ENCODE assay signal across 13 cellular contexts in the genomic region with DNA sequence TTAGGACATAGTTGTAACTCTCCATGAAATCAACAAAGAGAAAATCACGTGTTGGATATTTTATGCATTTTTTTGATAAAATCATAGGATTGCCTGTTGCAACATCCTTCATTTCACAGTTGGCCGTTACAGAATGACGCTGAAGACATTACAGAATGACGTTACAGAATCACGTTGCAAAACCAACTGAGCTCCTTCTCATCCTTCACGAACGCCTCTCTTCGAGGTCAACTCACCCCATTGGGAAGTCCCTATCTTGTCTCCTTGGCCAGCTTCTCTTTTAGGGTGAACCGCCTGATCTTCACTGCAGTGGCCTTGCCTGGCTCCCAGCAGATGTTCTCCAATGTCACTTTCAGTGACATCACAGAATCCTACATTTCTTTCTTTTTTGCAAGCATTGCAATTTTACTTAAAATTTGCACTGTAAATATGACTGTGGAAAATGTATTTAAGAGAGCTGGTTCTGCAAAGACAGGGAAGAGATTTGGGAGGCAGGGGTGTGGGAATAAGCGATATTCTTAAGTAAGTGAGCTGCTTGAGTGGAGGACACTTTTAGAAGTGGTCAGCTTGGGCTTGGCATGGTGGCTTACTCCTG. TPM values are rescaled to one million over a fixed set of nuclear protein-coding genes. Genes with fewer than 3 reads are reported as not detected.
A peak's percentile ranks its signal among the peaks of the same experiment; 100 is the strongest.
DNase-seq lines count a peak whose midpoint lies in the region; ATAC-seq and TF ChIP-seq lines count a peak whose summit lies in the region.
"Had no signal": no experiment of that assay in that cellular context is flagged by ENCODE, and none has a peak within 500 bp of the region (broad histone marks: within the 10 kb centered on the region; RNA-seq: fewer than 3 reads in every experiment).

No MANE protein-coding gene starts in this region.

- H3K27ac Mint-ChIP-seq in stimulated activated naive CD8-positive, alpha-beta T cell treated with anti-CD3 and anti-CD28 coated beads, Interleukin-15, amount 100 ng/mL, for 72 hours = peak overlapping the region; percentile 38 to 72
- H3K27ac Mint-ChIP-seq in type B pancreatic cell = no peak overlapping the region
- H3K27ac Mint-ChIP-seq: HFFc6 had no signal

- TF ChIP-seq CTCF in type B pancreatic cell (conservative IDR thresholded peaks at IDR 0.05) = no peak

- ATAC-seq in stimulated activated naive CD8-positive, alpha-beta T cell treated with anti-CD3 and anti-CD28 coated beads, Interleukin-15, amount 100 ng/mL, for 72 hours = no peak
- ATAC-seq in stimulated activated naive CD8-positive, alpha-beta T cell treated with anti-CD3 and anti-CD28 coated beads, Interleukin-15, Interleukin-2, amounts not matched to agents 100 U/mL and 50 U/mL, for 24 hours = no peak
- no peak for ATAC-seq in GM18868 (IDR thresholded peaks at IDR 0.05; ENCODE audit: unreplicated experiment)

- H3K27me3 Mint-ChIP-seq in stimulated activated naive CD8-positive, alpha-beta T cell treated with anti-CD3 and anti-CD28 coated beads, Interleukin-15, amount 100 ng/mL, for 72 hours = peaks cover 14% of the 10 kb centered on the region
- H3K27me3 Mint-ChIP-seq in type B pancreatic cell = no peaks in the 10 kb centered on the region

- H3K4me1 Mint-ChIP-seq in stimulated activated naive CD8-positive, alpha-beta T cell treated with anti-CD3 and anti-CD28 coated beads, Interleukin-15, amount 100 ng/mL, for 72 hours = no peaks in the 10 kb centered on the region
- peaks cover 4% of the 10 kb centered on the region for H3K4me1 Mint-ChIP-seq in type B pancreatic cell (ENCODE audit: unreplicated experiment)

- H3K4me3 Mint-ChIP-seq in stimulated activated naive CD8-positive, alpha-beta T cell treated with anti-CD3 and anti-CD28 coated beads, Interleukin-15, amount 100 ng/mL, for 72 hours = no peak overlapping the region
- no peak overlapping the region for H3K4me3 Mint-ChIP-seq in type B pancreatic cell
- H3K4me3 Mint-ChIP-seq: HFFc6 had no signal

- H3K9me3 Mint-ChIP-seq in stimulated activated naive CD8-positive, alpha-beta T cell treated with anti-CD3 and anti-CD28 coated beads, Interleukin-15, amount 100 ng/mL, for 72 hours = no peaks in the 10 kb centered on the region
- no peaks in the 10 kb centered on the region for H3K9me3 Mint-ChIP-seq in type B pancreatic cell
- H3K9me3 Mint-ChIP-seq: HFFc6 had no signal

- DNase-seq in stimulated activated naive CD8-positive, alpha-beta T cell treated with anti-CD3 and anti-CD28 coated beads, Interleukin-15, amount 100 ng/mL, for 72 hours = no peak
- no peak for DNase-seq in stimulated activated naive CD8-positive, alpha-beta T cell treated with anti-CD3 and anti-CD28 coated beads, Interleukin-15, Interleukin-2, amounts not matched to agents 100 U/mL and 50 U/mL, for 24 hours
- peak; percentile 37 for DNase-seq in type B pancreatic cell (ENCODE audit: extremely low spot score, unreplicated experiment)
- DNase-seq: HFFc6, NCI-H187 treated with DMSO at 0.1 percent for 48 hours, NCI-H446 treated with DMSO at 0.1 percent for 48 hours, Right ventricle myocardium superior, SK-N-SH had no signal

- no peaks in the 10 kb centered on the region for H3K36me3 Mint-ChIP-seq in type B pancreatic cell

RNA-seq across cellular contexts. Expression of gene KRTAP5-7, which starts 5.0 kb away (rescaled TPM):
- total RNA-seq in type B pancreatic cell (ENCODE audit: low replicate concordance) = not detected in 2 replicates
- total RNA-seq: Caco-2, H1, HFFc6, MCF 10A, Right ventricle myocardium superior had no signal

RNA-seq across cellular contexts. Expression of gene KRTAP5-8, which starts 5.7 kb away (rescaled TPM):
- not detected in 2 replicates for total RNA-seq in type B pancreatic cell (ENCODE audit: low replicate concordance)
- total RNA-seq: Caco-2, H1, HFFc6, MCF 10A, Right ventricle myocardium superior had no signal

RNA-seq across cellular contexts. Expression of gene KRTAP5-9, which starts 16.1 kb away (rescaled TPM):
- total RNA-seq in type B pancreatic cell (ENCODE audit: low replicate concordance) = 0.43 TPM in 1 of 2 replicates, not detected in the other
- total RNA-seq: Caco-2, H1, MCF 10A, Right ventricle myocardium superior had no signal

RNA-seq across cellular contexts. Expression of gene KRTAP5-10, which starts 33.2 kb away (rescaled TPM):
- not detected in 2 replicates for total RNA-seq in type B pancreatic cell (ENCODE audit: low replicate concordance)
- total RNA-seq: Caco-2, H1, HFFc6, MCF 10A, Peyer's patch, Right ventricle myocardium superior had no signal

RNA-seq across cellular contexts. Expression of gene KRTAP5-11, which starts 50.6 kb away (rescaled TPM):
- total RNA-seq in type B pancreatic cell (ENCODE audit: low replicate concordance) = not detected in 2 replicates
- total RNA-seq: Caco-2, H1, HFFc6, MCF 10A, Peyer's patch, Right ventricle myocardium superior had no signal
